In the genomic region with DNA sequence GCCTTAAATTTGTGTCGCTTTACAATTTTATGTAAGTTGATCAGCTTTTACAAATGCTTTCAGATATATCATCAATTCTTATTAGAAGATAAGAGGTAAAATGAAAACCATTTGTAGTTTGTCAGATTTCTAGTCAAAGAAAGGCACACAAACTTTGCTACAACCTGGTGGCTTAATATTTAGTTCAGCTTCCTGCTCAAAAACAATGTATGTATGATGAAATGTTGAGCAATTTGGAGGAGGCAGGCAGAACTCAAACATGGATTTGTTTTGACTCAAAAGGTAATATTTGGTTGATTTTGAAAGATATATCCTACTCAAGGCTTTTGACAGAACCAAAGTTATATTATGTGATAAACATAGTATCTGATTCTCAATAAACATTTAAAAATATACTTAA, we compare ENCODE assay signal across 21 cellular contexts. TPM values are rescaled to one million over a fixed set of nuclear protein-coding genes. Genes with fewer than 3 reads are reported as not detected.
A peak's percentile ranks its signal among the peaks of the same experiment; 100 is the strongest.
DNase-seq lines count a peak whose midpoint lies in the region; FAIRE-seq and TF ChIP-seq lines count a peak whose summit lies in the region.
"Had no signal": no experiment of that assay in that cellular context is flagged by ENCODE, and none has a peak within 500 bp of the region (broad histone marks: within the 10 kb centered on the region; RNA-seq: fewer than 3 reads in every experiment).

No MANE protein-coding gene starts in this region.

- TF ChIP-seq POLR2A in suprapubic skin (IDR thresholded peaks at IDR 0.05): no peak

- no peaks in the 10 kb centered on the region for H4K20me1 ChIP-seq in GM23248 (ENCODE audit: insufficient read depth)

- H3F3A ChIP-seq in GM23248 (ENCODE audit: insufficient read depth): no peaks in the 10 kb centered on the region

- no peak overlapping the region for H3K9ac ChIP-seq in GM23248
- H3K9ac ChIP-seq in liver (ENCODE audit: low read depth in 1 of 2, low read length in 2 of 2): no peak overlapping the region

- H3K27ac ChIP-seq in GM23248: no peak overlapping the region
- no peak overlapping the region for H3K27ac ChIP-seq in liver (ENCODE audit: low read depth in 1 of 2, low read length in 2 of 2)
- H3K27ac ChIP-seq in suprapubic skin: no peak overlapping the region
- H3K27ac ChIP-seq: adrenal gland, C4-2B, gastroesophageal sphincter, psoas muscle, upper lobe of right lung had no signal

- no peak for TF ChIP-seq EP300 in suprapubic skin (IDR thresholded peaks at IDR 0.05)

- H3K4me3 ChIP-seq in GM23248: no peak overlapping the region
- H3K4me3 ChIP-seq in bronchial epithelial cell (ENCODE audit: low read depth, low read length): no peak overlapping the region
- H3K4me3 ChIP-seq in liver (ENCODE audit: low read depth in 1 of 3, low read length in 3 of 3): no peak overlapping the region
- no peak overlapping the region for H3K4me3 ChIP-seq in suprapubic skin
- H3K4me3 ChIP-seq: adrenal gland, gastroesophageal sphincter, lung, psoas muscle, upper lobe of right lung had no signal

- TF ChIP-seq CTCF in bronchial epithelial cell (IDR thresholded peaks at IDR 0.05; ENCODE audit: insufficient read depth, low read length, severe bottlenecking) (no peak), liver (IDR thresholded peaks at IDR 0.05; ENCODE audit: low read depth, low read length, missing input control) (no peak), GM20000 (IDR thresholded peaks at IDR 0.05; ENCODE audit: extremely low read depth, missing control alignments) (no peak), suprapubic skin (IDR thresholded peaks at IDR 0.05) (no peak)

- H3K79me2 ChIP-seq in GM23248 (ENCODE audit: insufficient read depth): no peaks in the 10 kb centered on the region

- H3K36me3 ChIP-seq in GM23248 (ENCODE audit: low read depth): no peaks in the 10 kb centered on the region
- no peaks in the 10 kb centered on the region for H3K36me3 ChIP-seq in bronchial epithelial cell (ENCODE audit: control insufficient read depth, insufficient read depth, low read length)
- H3K36me3 ChIP-seq in liver (ENCODE audit: control insufficient read depth in 4 of 4, insufficient read depth in 3 of 4, low read depth in 1 of 4, low read length in 3 of 4): no peaks in the 10 kb centered on the region
- no peaks in the 10 kb centered on the region for H3K36me3 ChIP-seq in suprapubic skin
- H3K36me3 ChIP-seq: adrenal gland, gastroesophageal sphincter, upper lobe of right lung had no signal

- in situ Hi-C loops in GM23248 (cut with MboI): no loop called here

- TF ChIP-seq RAD21 in liver (IDR thresholded peaks at IDR 0.05): no peak

- H3K4me1 ChIP-seq in GM23248 (ENCODE audit: insufficient read depth) (no peaks in the 10 kb centered on the region), liver (ENCODE audit: control insufficient read depth in 4 of 4, insufficient read depth in 4 of 4, low read length in 3 of 4) (no peaks in the 10 kb centered on the region), suprapubic skin (no peaks in the 10 kb centered on the region)
- H3K4me1 ChIP-seq: adrenal gland, gastroesophageal sphincter, psoas muscle, upper lobe of right lung had no signal

- WGBS in GM23248 (ENCODE audit: low coverage in 1 of 2, low lambda C conversion rate in 2 of 2, missing lambda C conversion rate in 2 of 2), 2 experiments: 78 to 79% methylated on average over 1 of the region's 1 CpG
- 98% methylated on average over 1 of the region's 1 CpG for WGBS in liver
- WGBS in suprapubic skin: 77% methylated on average over 1 of the region's 1 CpG

- peak overlapping the region; percentile 45; the same call in 1 of the 2 replicates for H2AFZ ChIP-seq in GM23248

- DNase-seq in GM23248 (peak; percentile 7), NCI-H460 (ENCODE audit: extremely low read depth, low read depth) (peak; percentile 22), bronchial epithelial cell (ENCODE audit: low read depth) (peak; percentile 33), GM19239 (ENCODE audit: insufficient read length, low spot score) (no peak), GM20000 (ENCODE audit: low spot score) (no peak), suprapubic skin (ENCODE audit: low spot score in 2 of 2) (no peak), NCI-H187 treated with DMSO at 0.1 percent for 48 hours (lab: John Stamatoyannopoulos, UW) (no peak)
- DNase-seq: adrenal gland; DMS79 treated with DMSO at 0.1 percent for 48 hours; naive B cell; NCI-H1694; NCI-H446 treated with DMSO at 0.1 percent for 48 hours; psoas muscle; stimulated activated naive CD4-positive, alpha-beta T cell treated with Interleukin-2 at 50 U/mL for 16 hours; upper lobe of right lung had no signal

- H3K4me2 ChIP-seq in GM23248 (ENCODE audit: unreplicated experiment): no peak overlapping the region

- FAIRE-seq in bronchial epithelial cell (lab: Jason Lieb, UNC): no peak
- FAIRE-seq in GM19239 (lab: Jason Lieb, UNC): no peak
- FAIRE-seq: endometrium had no signal

- H3K9me3 ChIP-seq in GM23248 (ENCODE audit: low read depth) (no peaks in the 10 kb centered on the region), liver (ENCODE audit: control insufficient read depth in 4 of 4, low read length in 3 of 4) (no peaks in the 10 kb centered on the region), suprapubic skin (no peaks in the 10 kb centered on the region)
- H3K9me3 ChIP-seq: adrenal gland, gastroesophageal sphincter, psoas muscle, upper lobe of right lung had no signal

- no peaks in the 10 kb centered on the region for H3K9me2 ChIP-seq in GM23248 (ENCODE audit: insufficient read depth)

- H3K27me3 ChIP-seq in GM23248 (replicated peaks; ENCODE audit: insufficient read depth): no peaks in the 10 kb centered on the region
- no peaks in the 10 kb centered on the region for H3K27me3 ChIP-seq in bronchial epithelial cell (ENCODE audit: control insufficient read depth, insufficient read depth, low read length)
- H3K27me3 ChIP-seq in liver (ENCODE audit: control insufficient read depth in 4 of 4, insufficient read depth in 4 of 4, low read length in 3 of 4): no peaks in the 10 kb centered on the region
- no peaks in the 10 kb centered on the region for H3K27me3 ChIP-seq in suprapubic skin
- H3K27me3 ChIP-seq: adrenal gland, gastroesophageal sphincter, upper lobe of right lung had no signal

TF ChIP-seq in liver, 16 proteins besides CTCF, POLR2A, EP300 and RAD21:
- no peak for TF ChIP-seq RXRA (IDR thresholded peaks at IDR 0.05)
- no peak for TF ChIP-seq REST (IDR thresholded peaks at IDR 0.05)
- no peak for TF ChIP-seq NR2F2 (IDR thresholded peaks at IDR 0.05)
- TF ChIP-seq HNF4G (IDR thresholded peaks at IDR 0.05): no peak
- TF ChIP-seq FOXA1 (IDR thresholded peaks at IDR 0.05): no peak
- peak; percentile 62 for TF ChIP-seq ATF3 (IDR thresholded peaks at IDR 0.05)
- no peak for TF ChIP-seq HNF4A (conservative IDR thresholded peaks at IDR 0.05)

RNA-seq across cellular contexts. Expression of gene NEK5, which starts 24.2 kb away (rescaled TPM):
- not detected in 2 replicates for total RNA-seq in GM23248 (2014; rRNA removed; shearing (Covaris generic))
- polyA plus RNA-seq in GM23248 (2016; fragmentation: Nextera tagmentation; extraction: Ambion mirVana): 0.13 and 0.19 TPM in 2 replicates
- 0.14 and 0.17 TPM in 2 replicates for total RNA-seq in NCI-H460 (2014; rRNA removed; shearing (Covaris generic))
- polyA plus RNA-seq in NCI-H460 (2014; cell fraction: nucleus; rRNA removed): 0.12 TPM in 1 of 2 replicates, not detected in the other
- 0.26 TPM in 2 replicates for total RNA-seq in bronchial epithelial cell
- under 1 TPM; 0.08 to 0.23 TPM for total RNA-seq in liver
- under 1 TPM in 1 of 2 donors, not detected in 1; 0.63 TPM for polyA plus RNA-seq in liver
- total RNA-seq in suprapubic skin: under 1 TPM in 3 of 4 donors, not detected in 1; 0.38 to 0.51 (median 0.42) TPM
- total RNA-seq: activated T-helper 17 cell treated with anti-CD3 and anti-CD28 coated beads, Interleukin-2, amount 50 U/mL, for 72 hours had no signal

RNA-seq across cellular contexts. Expression of gene NEK3, which starts 54.8 kb away (rescaled TPM):
- 8.9 and 12.0 TPM in 2 replicates for total RNA-seq in GM23248 (2014; rRNA removed; shearing (Covaris generic))
- 8.8 and 11.1 TPM in 2 replicates for polyA plus RNA-seq in GM23248 (2016; fragmentation: Nextera tagmentation; extraction: Ambion mirVana)
- 5.8 and 8.7 TPM in 2 replicates for total RNA-seq in NCI-H460 (2014; rRNA removed; shearing (Covaris generic))
- 22.7 and 25.2 TPM in 2 replicates for polyA plus RNA-seq in NCI-H460 (2014; cell fraction: nucleus; rRNA removed)
- total RNA-seq in bronchial epithelial cell: 6.8 and 9.3 TPM in 2 replicates
- total RNA-seq in liver: 1 to 10 TPM; 3.0 to 4.4 TPM
- polyA plus RNA-seq in liver: 1 to 10 TPM; 3.6 to 4.3 TPM
- 10 to 100 TPM in 2 of 4 donors, 1 to 10 TPM in 2; 6.9 to 20.4 (median 9.9) TPM for total RNA-seq in suprapubic skin

Comparison
In these comparisons a context has a peak if more than half of its experiments do, and no peak if none do; other contexts are left out.
1. DNase-seq: peak in GM23248 (single experiment), NCI-H460 (single experiment) and bronchial epithelial cell (single experiment); none in GM19239 (single experiment), GM20000 (single experiment), suprapubic skin (0 of 2) and NCI-H187 treated with DMSO at 0.1 percent for 48 hours (single experiment).